24 cellular contexts compared by ENCODE assay signal in the genomic region with DNA sequence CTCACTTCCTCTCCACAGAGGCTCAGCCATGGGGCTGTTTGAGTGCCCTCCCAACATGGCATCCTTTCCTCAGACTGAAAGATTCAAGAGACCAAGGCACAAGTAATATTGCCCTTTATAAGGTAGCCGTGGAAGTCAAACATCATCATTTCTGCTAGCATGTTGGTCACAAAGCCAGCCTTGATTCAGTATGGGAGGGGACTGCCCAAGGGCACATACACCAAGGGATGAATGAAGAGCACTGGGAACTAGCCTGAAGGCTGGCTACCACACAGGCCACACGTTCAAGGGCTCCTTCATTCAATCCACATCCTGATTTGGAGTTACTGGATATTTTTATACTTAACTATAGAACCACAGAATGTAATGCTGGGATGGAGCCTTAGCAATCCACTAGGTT. TPM values are rescaled to one million over a fixed set of nuclear protein-coding genes. Genes with fewer than 3 reads are reported as not detected.
"Had no signal": no experiment of that assay in that cellular context is flagged by ENCODE, and none has a peak within 500 bp of the region (broad histone marks: within the 10 kb centered on the region; RNA-seq: fewer than 3 reads in every experiment).

No MANE protein-coding gene starts in this region.

- H3K27me3 ChIP-seq: ascending aorta, breast epithelium, cardiac muscle cell, foreskin keratinocyte had no signal

- H3K36me3 ChIP-seq: ascending aorta, breast epithelium, cardiac muscle cell, esophagus muscularis mucosa, gastroesophageal sphincter, WERI-Rb-1 had no signal

- H3K4me3 ChIP-seq: ascending aorta, breast epithelium, cardiac muscle cell, coronary artery, esophagus muscularis mucosa, gastroesophageal sphincter had no signal

- H3K9me3 ChIP-seq: ascending aorta, breast epithelium, esophagus muscularis mucosa, gastroesophageal sphincter had no signal

- H3K4me1 ChIP-seq: ascending aorta, esophagus muscularis mucosa had no signal

- ATAC-seq: activated CD4-positive, CD25-positive, alpha-beta regulatory T cell treated with anti-CD3 and anti-CD28 coated beads, Interleukin-2, amount 50 U/mL, for 24 hours; T-helper 17 cell had no signal

- DNase-seq: activated B cell treated with CpG ODN at 0.5 μM for 24 hours; activated CD4-positive, alpha-beta T cell treated with anti-CD3 and anti-CD28 coated beads, Interleukin-2, amount 50 U/mL, for 1 hour; activated CD4-positive, alpha-beta T cell treated with anti-CD3 and anti-CD28 coated beads, Interleukin-2, amount 50 U/mL, for 48 hours; activated CD8-positive, alpha-beta memory T cell treated with anti-CD3 and anti-CD28 coated beads, Interleukin-2, amount 10 ng/mL, durations not matched to agents 7 days and 5 days; activated CD8-positive, alpha-beta memory T cell treated with anti-CD3 and anti-CD28 coated beads, Interleukin-2, amount 50 U/mL, for 4 hours; activated gamma-delta T cell; activated naive CD4-positive, alpha-beta T cell; activated naive CD8-positive, alpha-beta T cell treated with anti-CD3 and anti-CD28 coated beads, Interleukin-2, amount 10 ng/mL, durations not matched to agents 7 days and 5 days; activated T-cell treated with anti-CD3 and anti-CD28 coated beads, Interleukin-2, amount 50 U/mL, for 1 hour; activated T-cell treated with anti-CD3 and anti-CD28 coated beads, Interleukin-2, amount 50 U/mL, for 48 hours; effector CD4-positive, alpha-beta T cell; T-helper 17 cell; T1000 had no signal

- H3K27ac ChIP-seq: ascending aorta, breast epithelium, cardiac muscle cell, coronary artery, esophagus muscularis mucosa, foreskin keratinocyte, gastroesophageal sphincter, WERI-Rb-1 had no signal

RNA-seq across cellular contexts. Expression of gene CPVL, which starts 39.3 kb away (rescaled TPM):
- total RNA-seq: activated B cell treated with CpG ODN at 0.5 μM for 24 hours; activated CD8-positive, alpha-beta T cell treated with anti-CD3 and anti-CD28 coated beads, Interleukin-2, amount 10 ng/mL, durations not matched to agents 7 days and 5 days; activated naive CD4-positive, alpha-beta T cell treated with anti-CD3 and anti-CD28 coated beads, Interleukin-2, amount 50 U/mL, for 72 hours had no signal
